Comparison of ENCODE assay signal across 24 cellular contexts in genomic region chr6:8659404-8660189, GRCh38.
"Had no signal": no experiment of that assay in that cellular context is flagged by ENCODE, and none has a peak within 500 bp of the region (broad histone marks: within the 10 kb centered on the region; RNA-seq: fewer than 3 reads in every experiment).

No MANE protein-coding gene starts in this region.

- H3K4me1 ChIP-seq: colonic mucosa, foreskin keratinocyte, gastroesophageal sphincter, left lung, lower lobe of right lung had no signal

- FAIRE-seq: endometrium had no signal

- H3K36me3 ChIP-seq: colonic mucosa, gastroesophageal sphincter, heart left ventricle, left lung, lower lobe of right lung had no signal

- H3K27me3 ChIP-seq: colonic mucosa, foreskin keratinocyte, gastroesophageal sphincter, heart left ventricle, hepatocyte, left lung had no signal

- DNase-seq: colonic mucosa; cortex of kidney; effector CD8-positive, alpha-beta T cell; effector memory CD8-positive, alpha-beta T cell; endodermal cell; erythroblast; foreskin keratinocyte; heart left ventricle; hypothalamus; immature natural killer cell; islet precursor cell; kidney; kidney glomerular epithelial cell; left lung; left ventricle myocardium superior; lower lobe of right lung; mesenchymal stem cell; mucosa of descending colon; naive B cell had no signal

- H3K4me3 ChIP-seq: colonic mucosa, gastroesophageal sphincter, heart left ventricle, hepatocyte, left lung, lower lobe of right lung, mucosa of descending colon had no signal

- ATAC-seq: effector memory CD8-positive, alpha-beta T cell; esophagus mucosa; foreskin keratinocyte; gastroesophageal sphincter; heart left ventricle; left lung; left ventricle myocardium superior; lower lobe of right lung; mucosa of descending colon had no signal

- H3K9me3 ChIP-seq: colonic mucosa, gastroesophageal sphincter, heart left ventricle, left lung, lower lobe of right lung, mucosa of descending colon had no signal

- H3K27ac ChIP-seq: colonic mucosa, epithelial cell of prostate, foreskin keratinocyte, gastroesophageal sphincter, heart left ventricle, hepatocyte, left lung, lower lobe of right lung had no signal
